Comparison of ENCODE assay signal across 9 cellular contexts in the genomic region with DNA sequence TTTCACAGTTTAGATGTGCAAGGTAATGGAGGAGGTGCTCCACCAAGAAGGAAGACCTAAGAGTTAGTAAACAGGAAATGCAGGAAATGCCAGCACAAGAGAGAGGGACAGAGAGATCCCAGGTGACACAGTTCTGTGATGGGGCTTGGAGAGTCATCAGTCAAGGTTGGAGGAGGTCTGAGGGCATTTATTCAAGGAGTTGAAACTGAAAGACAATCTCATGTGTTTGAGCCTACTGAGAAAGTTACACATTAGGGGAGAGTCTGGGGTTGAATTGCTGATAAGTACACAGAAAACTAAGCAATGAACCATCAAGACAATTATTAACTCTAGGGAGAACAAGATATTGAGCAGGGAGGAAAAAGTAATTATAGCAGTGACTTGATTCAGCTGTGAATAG.
DNase-seq lines count a peak whose midpoint lies in the region; ATAC-seq and TF ChIP-seq lines count a peak whose summit lies in the region.
"Had no signal": no experiment of that assay in that cellular context is flagged by ENCODE, and none has a peak within 500 bp of the region (broad histone marks: within the 10 kb centered on the region; RNA-seq: fewer than 3 reads in every experiment).

No MANE protein-coding gene starts in this region.

- DNase-seq in Caki2 (ENCODE audit: low read depth) (peak; percentile 27), osteocyte (ENCODE audit: extremely low spot score, unreplicated experiment) (no peak), NCI-H748 (lab: John Stamatoyannopoulos, UW; ENCODE audit: unreplicated experiment) (no peak), LoVo (ENCODE audit: low spot score) (no peak), CD14-positive monocyte (ENCODE audit: low spot score) (no peak)
- no peak for DNase-seq in central memory CD8-positive, alpha-beta T cell (ENCODE audit: low spot score in 2 of 2)
- DNase-seq: cortex of kidney had no signal

- ATAC-seq in GM19328 (IDR thresholded peaks at IDR 0.05; ENCODE audit: unreplicated experiment) = peak; percentile 60
- peak; percentile 97 for ATAC-seq in HG02981 (IDR thresholded peaks at IDR 0.05; ENCODE audit: unreplicated experiment)
- no peak for ATAC-seq in central memory CD8-positive, alpha-beta T cell (replicated peaks; ENCODE audit: extremely low read depth, poor library complexity, severe bottlenecking)

- intact Hi-C loops in CD14-positive monocyte (cut with micrococcal nuclease) = no loop called here

- peaks cover 11% of the 10 kb centered on the region for H3K4me1 Mint-ChIP-seq in central memory CD8-positive, alpha-beta T cell
- H3K4me1 Mint-ChIP-seq in osteocyte (ENCODE audit: unreplicated experiment) (peaks cover 28% of the 10 kb centered on the region), CD14-positive monocyte (no peaks in the 10 kb centered on the region)

- peaks cover 14% of the 10 kb centered on the region for H3K36me3 Mint-ChIP-seq in central memory CD8-positive, alpha-beta T cell (ENCODE audit: insufficient read depth)
- H3K36me3 Mint-ChIP-seq in osteocyte (ENCODE audit: unreplicated experiment) (peaks cover 45% of the 10 kb centered on the region), CD14-positive monocyte (peaks cover 80 to 85% of the 10 kb centered on the region in 2 donors)

- no peak overlapping the region for H3K4me3 Mint-ChIP-seq in central memory CD8-positive, alpha-beta T cell
- H3K4me3 Mint-ChIP-seq in osteocyte (ENCODE audit: unreplicated experiment) (no peak overlapping the region), CD14-positive monocyte (no peak overlapping the region)

- peak overlapping the region; percentile 12 for H3K27ac Mint-ChIP-seq in central memory CD8-positive, alpha-beta T cell (ENCODE audit: low read depth)
- no peak overlapping the region for H3K27ac Mint-ChIP-seq in osteocyte (ENCODE audit: unreplicated experiment)
- no peak overlapping the region for H3K27ac Mint-ChIP-seq in CD14-positive monocyte

- no peaks in the 10 kb centered on the region for H3K9me3 Mint-ChIP-seq in central memory CD8-positive, alpha-beta T cell
- H3K9me3 Mint-ChIP-seq in osteocyte (ENCODE audit: unreplicated experiment) = no peaks in the 10 kb centered on the region
- H3K9me3 Mint-ChIP-seq in CD14-positive monocyte = peaks cover 0 to 5% (median 1%) of the 10 kb centered on the region in 7 donors

- in situ Hi-C loops in Caki2 (cut with HindIII; ENCODE audit: low pct_unique_long_range_greater_than_20kb, low sequenced_read_pairs) = no loop called here

- TF ChIP-seq CTCF in osteocyte (IDR thresholded peaks at IDR 0.05) = no peak
- TF ChIP-seq CTCF in CD14-positive monocyte (IDR thresholded peaks at IDR 0.05) = no peak

- no peaks in the 10 kb centered on the region for H3K27me3 Mint-ChIP-seq in central memory CD8-positive, alpha-beta T cell
- H3K27me3 Mint-ChIP-seq in osteocyte (ENCODE audit: unreplicated experiment) = no peaks in the 10 kb centered on the region
- no peaks in the 10 kb centered on the region for H3K27me3 Mint-ChIP-seq in CD14-positive monocyte (ENCODE audit: low read depth in 3 of 3)
